ENCODE assay signal across 12 cellular contexts in the genomic region with DNA sequence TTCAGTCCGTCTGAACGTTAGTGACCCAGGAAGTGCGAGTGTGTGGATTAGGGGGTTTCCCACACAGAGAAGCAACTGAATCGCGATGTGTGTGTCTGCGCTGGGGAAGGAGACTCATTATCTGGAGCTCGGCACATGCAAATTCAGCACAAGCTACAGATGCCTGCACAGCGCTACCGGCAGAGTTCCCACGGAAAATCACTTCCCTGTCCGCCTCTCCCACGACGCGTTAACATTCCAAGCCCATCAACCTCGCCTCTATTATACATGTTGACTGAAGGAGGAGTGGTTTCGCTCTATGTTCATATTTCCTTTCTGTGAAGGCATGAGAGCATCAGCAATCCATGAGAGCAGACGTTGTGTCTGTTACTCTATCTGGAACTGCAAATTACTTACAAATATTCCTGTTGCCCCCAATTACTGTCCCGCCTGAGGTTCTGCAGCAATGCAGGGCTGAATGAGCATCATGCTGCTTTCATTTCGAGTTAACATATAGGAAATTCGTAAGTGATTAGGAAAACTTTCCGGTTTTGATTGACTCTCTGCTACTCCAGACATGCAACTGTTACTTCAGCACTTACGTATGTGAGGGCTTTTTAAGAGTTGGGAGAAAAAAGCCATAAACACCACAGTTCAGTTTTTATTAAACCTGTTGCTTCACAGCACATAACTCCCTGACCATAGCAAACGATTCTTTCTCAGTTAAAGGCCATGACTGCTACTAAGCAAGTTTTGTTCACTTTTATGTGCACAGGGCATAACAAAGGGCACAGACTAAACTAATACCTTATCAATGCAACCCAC. TPM values are rescaled to one million over a fixed set of nuclear protein-coding genes. Genes with fewer than 3 reads are reported as not detected.
DNase-seq lines count a peak whose midpoint lies in the region; ATAC-seq and TF ChIP-seq lines count a peak whose summit lies in the region.
"Had no signal": no experiment of that assay in that cellular context is flagged by ENCODE, and none has a peak within 500 bp of the region (broad histone marks: within the 10 kb centered on the region; RNA-seq: fewer than 3 reads in every experiment).

No MANE protein-coding gene starts in this region.

- H3K27me3 ChIP-seq in lower lobe of right lung (ENCODE audit: low read depth) (no peaks in the 10 kb centered on the region), thoracic aorta (replicated peaks; ENCODE audit: insufficient read depth) (no peaks in the 10 kb centered on the region)

- intact Hi-C loops in lower lobe of right lung (cut with DNase I) = no loop called here

- TF ChIP-seq CTCF in coronary artery (IDR thresholded peaks at IDR 0.05) (no peak), lower lobe of right lung (IDR thresholded peaks at IDR 0.05) (no peak), thoracic aorta (IDR thresholded peaks at IDR 0.05) (no peak)

- ATAC-seq in lower lobe of right lung = peak; percentile 68 to 77
- no peak for ATAC-seq in thoracic aorta (ENCODE audit: insufficient number of reproducible peaks, low FRiP score, low read depth)
- no peak for ATAC-seq in HG02798 (IDR thresholded peaks at IDR 0.05; ENCODE audit: poor library complexity, unreplicated experiment)

- H3K9me3 ChIP-seq in lower lobe of right lung (no peaks in the 10 kb centered on the region), thoracic aorta (no peaks in the 10 kb centered on the region)

- peak; percentile 30 for DNase-seq in HK-2 (ENCODE audit: unreplicated experiment)
- DNase-seq in coronary artery (ENCODE audit: low spot score) = no peak
- DNase-seq in lower lobe of right lung = no peak
- no peak for DNase-seq in thoracic aorta (ENCODE audit: low spot score)
- no peak for DNase-seq in NCI-H2029 treated with DMSO at 0.1 percent for 48 hours (lab: John Stamatoyannopoulos, UW)
- DNase-seq in NCI-H2196 treated with DMSO at 0.1 percent for 48 hours (lab: John Stamatoyannopoulos, UW; ENCODE audit: unreplicated experiment) = no peak
- DNase-seq: activated CD4-positive, CD25-positive, alpha-beta regulatory T cell treated with anti-CD3 and anti-CD28 coated beads, Interleukin-2, amount 50 U/mL, for 72 hours; glutamatergic neuron; OCI-M1; stimulated activated CD8-positive, alpha-beta memory T cell treated with anti-CD3 and anti-CD28 coated beads, Interleukin-4, amount 100 ng/mL, for 48 hours had no signal

- H3K27ac ChIP-seq in coronary artery (no peak overlapping the region), lower lobe of right lung (no peak overlapping the region), thoracic aorta (no peak overlapping the region)
- H3K27ac ChIP-seq: parathyroid adenoma had no signal

- H3K36me3 ChIP-seq in lower lobe of right lung (no peaks in the 10 kb centered on the region), thoracic aorta (no peaks in the 10 kb centered on the region)

- H3K4me1 ChIP-seq in lower lobe of right lung (no peaks in the 10 kb centered on the region), thoracic aorta (ENCODE audit: control insufficient read depth in 1 of 2, low read depth in 2 of 2) (peaks cover 0 to 4% of the 10 kb centered on the region in 2 donors)
- H3K4me1 ChIP-seq: parathyroid adenoma had no signal

- H3K4me3 ChIP-seq in coronary artery (peak overlapping the region; percentile 60), lower lobe of right lung (peak overlapping the region; percentile 19), thoracic aorta (peak overlapping the region; percentile 63)

RNA-seq across cellular contexts. Expression of gene MTNR1A, which starts 15.0 kb away (rescaled TPM):
- not detected for total RNA-seq in lower lobe of right lung
- not detected for total RNA-seq in thoracic aorta

Comparison
In these comparisons a context has a peak if more than half of its experiments do, and no peak if none do; other contexts are left out.
1. ATAC-seq: peak in lower lobe of right lung (2 of 2); none in thoracic aorta (single experiment) and HG02798 (single experiment).
2. Peak in every context shown above with its lines, with median percentiles within 50 percentile points of each other: H3K4me3 ChIP-seq.